1 cellular context compared by ENCODE assay signal in genomic region chr5:32072054-32072453, GRCh38.
TF ChIP-seq lines count a peak whose summit lies in the region.

No MANE protein-coding gene starts in this region.

TF ChIP-seq in WTC11, 78 proteins besides CTCF, POLR2A, EP300 and RAD21 (continued from another document):
- TF ChIP-seq ZNF532 (CRISPR knock-in tag; IDR thresholded peaks at IDR 0.05; ENCODE audit: borderline replicate concordance) (no peak), TP53 (CRISPR knock-in tag; IDR thresholded peaks at IDR 0.05) (no peak), ZNF121 (CRISPR knock-in tag; IDR thresholded peaks at IDR 0.05) (no peak), ZNF425 (CRISPR knock-in tag; conservative IDR thresholded peaks at IDR 0.05) (no peak), SMAD3 (CRISPR knock-in tag; IDR thresholded peaks at IDR 0.05; ENCODE audit: borderline replicate concordance) (no peak), ZNF281 (CRISPR knock-in tag; IDR thresholded peaks at IDR 0.05) (no peak)
